Comparison of ENCODE assay signal across 8 cellular contexts in genomic region chr19:49877020-49877878, GRCh38. TPM values are rescaled to one million over a fixed set of nuclear protein-coding genes. Genes with fewer than 3 reads are reported as not detected.
DNase-seq lines count a peak whose midpoint lies in the region; ATAC-seq and TF ChIP-seq lines count a peak whose summit lies in the region.

AKT1S1 (minus strand) TSS chr19:49877355; CDS start chr19:49873295, 4,060 bp downstream.
TBC1D17 (plus strand) TSS chr19:49877702; CDS start chr19:49877724, 22 bp downstream.

- H3K4me3 ChIP-seq in AG04450 (ENCODE audit: low read depth, low read length) (peak within 1 kb of the TSS; percentile 98), WERI-Rb-1 (ENCODE audit: low read depth, low read length) (peak within 1 kb of the TSS; percentile 78), mammary epithelial cell (replicated peaks in 1 of 3; ENCODE audit: insufficient read depth in 1 of 3, low read depth in 2 of 3, low read length in 3 of 3) (peak within 1 kb of the TSS; percentile 86 to 98 (median 92)), iPS-18c (ENCODE audit: insufficient read depth, low read depth, low read length) (peak within 1 kb of the TSS; percentile 99), skeletal muscle tissue (ENCODE audit: low read length in 3 of 3) (peak within 1 kb of the TSS; percentile 97 to 99 (median 99))

- peak within 1 kb of the TSS; percentile 100 for H3K27ac ChIP-seq in AG04450 (ENCODE audit: low read depth, low read length)
- peak within 1 kb of the TSS; percentile 96 for H3K27ac ChIP-seq in WERI-Rb-1
- peak within 1 kb of the TSS; percentile 98 for H3K27ac ChIP-seq in mammary epithelial cell (ENCODE audit: insufficient read depth, low read depth, low read length)
- peak within 1 kb of the TSS; percentile 99 for H3K27ac ChIP-seq in skeletal muscle tissue (ENCODE audit: low read depth, low read length)

- no peaks in the 10 kb centered on the region for H4K20me1 ChIP-seq in mammary epithelial cell (ENCODE audit: insufficient read depth, low read length)

- peak within 1 kb of the TSS; percentile 91 for H3K4me2 ChIP-seq in mammary epithelial cell (ENCODE audit: insufficient read depth, low read depth, low read length)

- CTCF ChIA-PET in AG04450 (lab: Charles Lee) (no interaction called here), mammary epithelial cell (lab: Charles Lee; ENCODE audit: low non-redundant PET) (no interaction called here)

- peaks cover 58% of the 10 kb centered on the region for H3K79me2 ChIP-seq in mammary epithelial cell (ENCODE audit: insufficient read depth, low read length)

- under 1% methylated on average over 47 of the region's 61 CpGs for WGBS in mammary epithelial cell (ENCODE audit: low coverage, missing lambda C conversion rate)

- intact Hi-C loops in mammary epithelial cell (cut with micrococcal nuclease): loop anchor here (1.0 to 5.0 kb wide), 4 partner anchors 8 to 200 kb away; partner anchors contain the start of genes ATF5, NUP62 and PRMT1

- peak; percentile 100 for DNase-seq in AG04450 (ENCODE audit: low read depth, low spot score)
- peak; percentile 99 for DNase-seq in NCI-H2227 (lab: John Stamatoyannopoulos, UW; ENCODE audit: unreplicated experiment)
- peak; percentile 98 for DNase-seq in WERI-Rb-1
- DNase-seq in mammary epithelial cell: peak; percentile 100

- TF ChIP-seq CTCF in AG04450 (IDR thresholded peaks at IDR 0.05; ENCODE audit: low read depth, low read length) (no peak), WERI-Rb-1 (IDR thresholded peaks at IDR 0.05; ENCODE audit: low read depth, low read length) (no peak), mammary epithelial cell (conservative IDR thresholded peaks at IDR 0.05 in 1 of 2, IDR thresholded peaks at IDR 0.05 in 1 of 2; ENCODE audit: extremely low read depth in 1 of 2, insufficient read depth in 1 of 2, low read depth in 1 of 2, low read length in 2 of 2) (no peak)

- H3K36me3 ChIP-seq in WERI-Rb-1: peaks cover 31% of the 10 kb centered on the region
- H3K36me3 ChIP-seq in mammary epithelial cell (ENCODE audit: insufficient read depth, low read length): peaks cover 5% of the 10 kb centered on the region
- H3K36me3 ChIP-seq in skeletal muscle tissue (ENCODE audit: control insufficient read depth in 3 of 3, insufficient read depth in 3 of 3, low read length in 3 of 3): peaks cover 38 to 44% (median 44%) of the 10 kb centered on the region in 3 donors

- TSS peak; percentile 41 for BruUV-seq in mammary epithelial cell (replicated peaks; lab: Mats Ljungman, UMichigan)

- in situ Hi-C loops in mammary epithelial cell (cut with MboI; ENCODE audit: low sequenced_read_pairs in 2 of 2): no loop called here

- peak within 1 kb of the TSS; percentile 98 for H2AFZ ChIP-seq in mammary epithelial cell (ENCODE audit: low read depth, low read length)

- peak; percentile 67 for ATAC-seq in GM18907 (IDR thresholded peaks at IDR 0.05; ENCODE audit: unreplicated experiment)
- peak; percentile 51 for ATAC-seq in HG03139 (IDR thresholded peaks at IDR 0.05; ENCODE audit: unreplicated experiment)

- H3K9me3 ChIP-seq in AG04450 (ENCODE audit: control insufficient read depth, insufficient read depth, low read length): peaks cover 3% of the 10 kb centered on the region
- no peaks in the 10 kb centered on the region for H3K9me3 ChIP-seq in WERI-Rb-1 (ENCODE audit: severe bottlenecking)
- no peaks in the 10 kb centered on the region for H3K9me3 ChIP-seq in mammary epithelial cell (replicated peaks; ENCODE audit: insufficient read depth, low read length)
- H3K9me3 ChIP-seq in iPS-18c (ENCODE audit: control insufficient read depth, insufficient read depth, low read length): no peaks in the 10 kb centered on the region
- H3K9me3 ChIP-seq in skeletal muscle tissue (ENCODE audit: control insufficient read depth in 3 of 3, low read length in 3 of 3): no peaks in the 10 kb centered on the region

- H3K4me1 ChIP-seq in mammary epithelial cell (ENCODE audit: insufficient read depth, low read length) (peaks cover 24% of the 10 kb centered on the region), skeletal muscle tissue (ENCODE audit: control insufficient read depth in 3 of 3, insufficient read depth in 3 of 3, low read length in 3 of 3) (peaks cover 35 to 48% (median 45%) of the 10 kb centered on the region in 3 donors)

- POLR2A ChIA-PET in AG04450 (lab: Yijun Ruan, JAX): interaction anchor here (0.5 to 2.2 kb wide), 12 partner anchors 8 to 201 kb away, joined by 3 to 13 read pairs (median 3); partner anchors contain the start of genes ATF5, MED25, NUP62 and PRMT1

- dilution Hi-C loops in mammary epithelial cell (cut with HindIII; ENCODE audit: low sequenced_read_pairs): no loop called here

- peak within 1 kb of the TSS; percentile 98 for H3K9ac ChIP-seq in mammary epithelial cell (ENCODE audit: insufficient read depth, low read length)
- peak within 1 kb of the TSS; percentile 99 to 100 (median 100) for H3K9ac ChIP-seq in skeletal muscle tissue (ENCODE audit: low read depth in 1 of 3, low read length in 3 of 3)

- H3K27me3 ChIP-seq in AG04450 (ENCODE audit: control insufficient read depth, insufficient read depth, low read length) (no peaks in the 10 kb centered on the region), WERI-Rb-1 (ENCODE audit: insufficient read depth, low read depth, severe bottlenecking) (no peaks in the 10 kb centered on the region), mammary epithelial cell (ENCODE audit: insufficient read depth, low read length) (no peaks in the 10 kb centered on the region), skeletal muscle tissue (ENCODE audit: control insufficient read depth in 3 of 3, insufficient read depth in 3 of 3, low read length in 3 of 3) (no peaks in the 10 kb centered on the region)

RNA-seq across cellular contexts. Expression of gene AKT1S1, which starts in this region (rescaled TPM):
- polyA plus RNA-seq in AG04450 (2011; rRNA removed): 27.5 and 33.1 TPM in 2 replicates
- 20.7 and 22.4 TPM in 2 replicates for polyA minus RNA-seq in AG04450 (2011; rRNA and poly(A)+ RNA removed)
- 10 to 100 TPM; 12.3 to 68.3 TPM for total RNA-seq in mammary epithelial cell
- 57.0 TPM for polyA plus RNA-seq in mammary epithelial cell
- polyA minus RNA-seq in mammary epithelial cell: 35.2 TPM
- 3.1 TPM for total RNA-seq in skeletal muscle tissue

RNA-seq across cellular contexts. Expression of gene TBC1D17, which starts in this region (rescaled TPM):
- 15.6 and 23.0 TPM in 2 replicates for polyA plus RNA-seq in AG04450 (2011; rRNA removed)
- polyA minus RNA-seq in AG04450 (2011; rRNA and poly(A)+ RNA removed): 24.6 and 29.6 TPM in 2 replicates
- total RNA-seq in mammary epithelial cell: 10 to 100 TPM; 13.0 to 32.0 TPM
- polyA plus RNA-seq in mammary epithelial cell: 23.1 TPM
- 31.2 TPM for polyA minus RNA-seq in mammary epithelial cell
- total RNA-seq in skeletal muscle tissue: 7.3 TPM

Comparison
In these comparisons a context has a peak if more than half of its experiments do, and no peak if none do; other contexts are left out.
1. Peak in every context shown above with its lines: DNase-seq, ATAC-seq, H3K4me3 ChIP-seq and H3K27ac ChIP-seq.